ENCODE assay signal across 12 cellular contexts in the genomic region with DNA sequence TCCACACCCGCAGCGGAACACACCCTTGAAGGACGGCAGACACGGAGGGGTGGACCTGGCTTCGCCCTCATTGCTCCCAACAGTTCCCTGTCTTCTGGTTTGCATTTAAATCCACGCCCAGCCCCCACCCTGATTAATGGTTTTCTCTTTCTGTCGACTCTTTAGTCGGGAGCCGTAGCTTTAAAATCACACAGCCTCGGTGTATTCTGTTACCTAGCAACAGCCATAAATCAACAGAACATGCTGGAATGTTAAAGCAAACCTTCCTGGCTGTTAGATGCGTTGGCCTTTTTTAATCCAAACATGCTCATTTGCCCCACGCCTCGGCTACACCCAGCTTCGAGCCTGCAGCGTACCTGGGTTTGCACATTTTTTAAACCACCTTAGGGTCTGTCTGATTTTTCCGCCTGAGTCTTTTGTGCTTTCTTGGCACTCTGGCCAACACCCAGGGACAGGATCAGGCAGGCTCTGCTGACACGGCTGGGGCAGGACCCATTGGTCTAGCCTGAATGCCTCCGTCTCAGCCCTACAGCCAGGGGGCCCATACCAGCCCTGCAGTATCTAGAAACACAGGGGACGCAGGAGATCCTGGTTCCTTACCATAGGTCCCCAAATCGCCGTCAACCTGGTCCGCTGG. TPM values are rescaled to one million over a fixed set of nuclear protein-coding genes. Genes with fewer than 3 reads are reported as not detected.
DNase-seq lines count a peak whose midpoint lies in the region; ATAC-seq and TF ChIP-seq lines count a peak whose summit lies in the region.
"Had no signal": no experiment of that assay in that cellular context is flagged by ENCODE, and none has a peak within 500 bp of the region (broad histone marks: within the 10 kb centered on the region; RNA-seq: fewer than 3 reads in every experiment).

No MANE protein-coding gene starts in this region.

- peak; percentile 75 for ATAC-seq in RWPE2 (ENCODE audit: low read depth)
- no peak for ATAC-seq in naive thymus-derived CD4-positive, alpha-beta T cell

- no peak overlapping the region for H2BK12ac ChIP-seq in neuronal stem cell (ENCODE audit: low read length)

- WGBS in neuronal stem cell (ENCODE audit: extremely low coverage in 2 of 2, insufficient read length in 2 of 2, insufficient replicate concordance in 1 of 2), 2 donors: no CpG with 5 or more reads among the region's 22 CpGs

- no peaks in the 10 kb centered on the region for H3K79me1 ChIP-seq in neuronal stem cell (ENCODE audit: low read depth, low read length)

- no peaks in the 10 kb centered on the region for H3K9me3 ChIP-seq in RWPE2 (ENCODE audit: severe bottlenecking)
- no peaks in the 10 kb centered on the region for H3K9me3 ChIP-seq in fibroblast of lung (ENCODE audit: control insufficient read depth, insufficient read depth, low read depth, low read length)
- H3K9me3 ChIP-seq in neuronal stem cell (replicated peaks in 1 of 2; ENCODE audit: control insufficient read depth in 2 of 2, insufficient read depth in 1 of 2, low read depth in 1 of 2, low read length in 2 of 2): no peaks in the 10 kb centered on the region
- no peaks in the 10 kb centered on the region for H3K9me3 ChIP-seq in naive thymus-derived CD4-positive, alpha-beta T cell (ENCODE audit: control insufficient read depth in 2 of 3, low read length in 3 of 3)
- H3K9me3 ChIP-seq: ascending aorta had no signal

- H3K79me2 ChIP-seq in fibroblast of lung (ENCODE audit: control insufficient read depth, insufficient read depth, low read length): no peaks in the 10 kb centered on the region

- H3K4me2 ChIP-seq in fibroblast of lung (ENCODE audit: extremely low read depth, insufficient read depth, low read length): no peak overlapping the region
- no peak overlapping the region for H3K4me2 ChIP-seq in neuronal stem cell (ENCODE audit: insufficient read depth, low read length, poor library complexity, severe bottlenecking)

- no peak overlapping the region for H3K14ac ChIP-seq in neuronal stem cell (ENCODE audit: low read length)

- H2AFZ ChIP-seq in fibroblast of lung (ENCODE audit: low read length): no peak overlapping the region
- peak overlapping the region; percentile 33 for H2AFZ ChIP-seq in neuronal stem cell (ENCODE audit: low read length)

- H3K27me3 Mint-ChIP-seq in naive thymus-derived CD4-positive, alpha-beta T cell: peaks cover 5 to 58% (median 48%) of the 10 kb centered on the region in 5 donors

- peaks cover 0 to 3% (median 0%) of the 10 kb centered on the region in 7 donors for H3K4me1 Mint-ChIP-seq in naive thymus-derived CD4-positive, alpha-beta T cell

- peaks cover 0 to 3% (median 0%) of the 10 kb centered on the region in 5 donors for H3K36me3 Mint-ChIP-seq in naive thymus-derived CD4-positive, alpha-beta T cell

- POLR2A ChIA-PET in naive thymus-derived CD4-positive, alpha-beta T cell (lab: Charles Lee): no interaction called here

- TF ChIP-seq CTCF in RWPE2 (IDR thresholded peaks at IDR 0.05; ENCODE audit: poor library complexity, severe bottlenecking) (no peak), fibroblast of lung (conservative IDR thresholded peaks at IDR 0.05 in 1 of 2, IDR thresholded peaks at IDR 0.05 in 1 of 2; ENCODE audit: low read depth in 1 of 2, low read length in 2 of 2) (no peak)

- no peak overlapping the region for H3K9ac ChIP-seq in fibroblast of lung (ENCODE audit: insufficient read depth, low read length)
- no peak overlapping the region for H3K9ac ChIP-seq in neuronal stem cell (ENCODE audit: low read depth, low read length, poor library complexity)

- H3K4me3 Mint-ChIP-seq in naive thymus-derived CD4-positive, alpha-beta T cell: peak overlapping the region in 1 of 10 donors; percentile 31

- no peak overlapping the region for H4K8ac ChIP-seq in neuronal stem cell (ENCODE audit: low read depth, low read length)

- H3K36me3 ChIP-seq in RWPE2 (ENCODE audit: low read depth) (no peaks in the 10 kb centered on the region), fibroblast of lung (ENCODE audit: control insufficient read depth, insufficient read depth, low read length) (no peaks in the 10 kb centered on the region), neuronal stem cell (replicated peaks in 1 of 2; ENCODE audit: control insufficient read depth in 2 of 2, insufficient read depth in 2 of 2, low read length in 2 of 2) (no peaks in the 10 kb centered on the region)
- H3K36me3 ChIP-seq in naive thymus-derived CD4-positive, alpha-beta T cell (ENCODE audit: control insufficient read depth in 2 of 3, insufficient read depth in 3 of 3, low read length in 3 of 3): no peaks in the 10 kb centered on the region
- H3K36me3 ChIP-seq: ascending aorta had no signal

- H2AK5ac ChIP-seq in neuronal stem cell (ENCODE audit: low read depth, low read length): no peak overlapping the region

- CTCF ChIA-PET in naive thymus-derived CD4-positive, alpha-beta T cell (lab: Charles Lee): no interaction called here

- H3K18ac ChIP-seq in neuronal stem cell (ENCODE audit: low read length): peak overlapping the region; percentile 60

- DNase-seq in DMS 273 (lab: John Stamatoyannopoulos, UW; ENCODE audit: unreplicated experiment) (peak; percentile 13), DMS 273 treated with DMSO at 0.1 percent for 48 hours (lab: John Stamatoyannopoulos, UW) (no peak), RWPE2 (ENCODE audit: low spot score) (no peak), fibroblast of lung (ENCODE audit: low read depth in 2 of 2) (peak; percentile 6 to 19), neuronal stem cell (ENCODE audit: low spot score) (peak; percentile 8)
- DNase-seq in naive thymus-derived CD4-positive, alpha-beta T cell: no peak
- no peak for DNase-seq in stimulated activated CD4-positive, alpha-beta T cell treated with anti-CD3 and anti-CD28 coated beads, Interleukin-12 subunit alpha, Interleukin-12 subunit beta, amount 100 ng/mL, for 4 hours
- no peak for DNase-seq in stimulated activated CD4-positive, alpha-beta T cell treated with anti-CD3 and anti-CD28 coated beads, Interleukin-1b, Interleukin-23, amount 100 ng/mL, for 48 hours
- DNase-seq: NCI-H2107 had no signal

- H3K4me3 ChIP-seq in RWPE2 (ENCODE audit: severe bottlenecking) (no peak overlapping the region), fibroblast of lung (replicated peaks in 1 of 4; ENCODE audit: control extremely low read depth in 1 of 4, insufficient read depth in 1 of 4, low read depth in 3 of 4, low read length in 4 of 4) (no peak overlapping the region), neuronal stem cell (ENCODE audit: low read length in 2 of 2) (no peak overlapping the region)
- H3K4me3 ChIP-seq in naive thymus-derived CD4-positive, alpha-beta T cell (ENCODE audit: low read length): no peak overlapping the region
- H3K4me3 ChIP-seq: ascending aorta, SK-N-MC had no signal

- H3K27me3 ChIP-seq in RWPE2 (ENCODE audit: insufficient read depth, poor library complexity, severe bottlenecking): no peaks in the 10 kb centered on the region
- no peaks in the 10 kb centered on the region for H3K27me3 ChIP-seq in fibroblast of lung (ENCODE audit: control insufficient read depth, insufficient read depth, low read length)
- peaks cover 0 to 34% (median 0%) of the 10 kb centered on the region in 3 experiments for H3K27me3 ChIP-seq in neuronal stem cell (ENCODE audit: control insufficient read depth in 3 of 3, insufficient read depth in 3 of 3, low read depth in 1 of 3, low read length in 3 of 3)
- no peaks in the 10 kb centered on the region for H3K27me3 ChIP-seq in naive thymus-derived CD4-positive, alpha-beta T cell (ENCODE audit: control insufficient read depth in 2 of 2, insufficient read depth in 2 of 2, low read length in 2 of 2)
- H3K27me3 ChIP-seq: ascending aorta had no signal

- H3K27ac Mint-ChIP-seq in naive thymus-derived CD4-positive, alpha-beta T cell: no peak overlapping the region

- peaks cover 2 to 16% (median 7%) of the 10 kb centered on the region in 11 donors for H3K9me3 Mint-ChIP-seq in naive thymus-derived CD4-positive, alpha-beta T cell

- H3K4ac ChIP-seq in neuronal stem cell (ENCODE audit: low read length): no peak overlapping the region

- H3K4me1 ChIP-seq in RWPE2 (ENCODE audit: insufficient read depth, poor library complexity, severe bottlenecking) (no peaks in the 10 kb centered on the region), fibroblast of lung (ENCODE audit: control insufficient read depth, extremely low read depth, insufficient read depth, low read length) (no peaks in the 10 kb centered on the region), neuronal stem cell (ENCODE audit: control insufficient read depth in 2 of 2, insufficient read depth in 1 of 2, low read depth in 1 of 2, low read length in 2 of 2) (peaks cover 6 to 8% of the 10 kb centered on the region in 2 donors)
- H3K4me1 ChIP-seq in naive thymus-derived CD4-positive, alpha-beta T cell (ENCODE audit: control insufficient read depth in 2 of 2, insufficient read depth in 2 of 2, low read length in 2 of 2): no peaks in the 10 kb centered on the region
- H3K4me1 ChIP-seq: ascending aorta had no signal

- no peak overlapping the region for H2BK15ac ChIP-seq in neuronal stem cell (ENCODE audit: low read length)

- H2BK120ac ChIP-seq in neuronal stem cell (ENCODE audit: low read depth, low read length): no peak overlapping the region

- H3K23ac ChIP-seq in neuronal stem cell (ENCODE audit: low read depth, low read length, poor library complexity): no peak overlapping the region

- no peak overlapping the region for H3K27ac ChIP-seq in RWPE2 (ENCODE audit: poor library complexity, severe bottlenecking)
- no peak overlapping the region for H3K27ac ChIP-seq in fibroblast of lung (ENCODE audit: insufficient read depth, low read length)
- H3K27ac ChIP-seq in neuronal stem cell (replicated peaks; ENCODE audit: low read length): no peak overlapping the region
- H3K27ac ChIP-seq in naive thymus-derived CD4-positive, alpha-beta T cell (ENCODE audit: low read depth, low read length): no peak overlapping the region
- H3K27ac ChIP-seq: 22Rv1, ascending aorta, SK-N-MC had no signal

- intact Hi-C loops in naive thymus-derived CD4-positive, alpha-beta T cell (cut with micrococcal nuclease): no loop called here

- no peak overlapping the region for H2BK5ac ChIP-seq in neuronal stem cell (ENCODE audit: low read length)

- no peaks in the 10 kb centered on the region for H4K20me1 ChIP-seq in fibroblast of lung (ENCODE audit: control insufficient read depth, extremely low read depth, insufficient read depth, low read length)

- no peak overlapping the region for H4K91ac ChIP-seq in neuronal stem cell (ENCODE audit: low read depth, low read length, poor library complexity)

RNA-seq across cellular contexts. Expression of a gene that starts 21.4 kb away (rescaled TPM):
- under 0.01 and 0.17 TPM in 2 replicates for total RNA-seq in fibroblast of lung
- polyA plus RNA-seq in fibroblast of lung: 0.10 and 0.17 TPM in 2 replicates
- polyA plus RNA-seq in fibroblast of lung (2012): not detected in 2 replicates
- polyA minus RNA-seq in fibroblast of lung (ENCODE audit: low replicate concordance): 0.52 TPM in 1 of 2 replicates, not detected in the other
- 3.3 TPM for polyA plus RNA-seq in neuronal stem cell (2013, experiment 1 of 2)
- polyA plus RNA-seq in neuronal stem cell (2013, experiment 2 of 2): 3.1 TPM
- total RNA-seq in naive thymus-derived CD4-positive, alpha-beta T cell: not detected
- not detected for polyA plus RNA-seq in naive thymus-derived CD4-positive, alpha-beta T cell

Comparison
In these comparisons a context has a peak if more than half of its experiments do, and no peak if none do; other contexts are left out.
1. DNase-seq: peak in DMS 273 (single experiment), fibroblast of lung (2 of 2) and neuronal stem cell (single experiment); none in DMS 273 treated with DMSO at 0.1 percent for 48 hours (single experiment), RWPE2 (single experiment), naive thymus-derived CD4-positive, alpha-beta T cell (0 of 9), stimulated activated CD4-positive, alpha-beta T cell treated with anti-CD3 and anti-CD28 coated beads, Interleukin-12 subunit alpha, Interleukin-12 subunit beta, amount 100 ng/mL, for 4 hours (single experiment) and stimulated activated CD4-positive, alpha-beta T cell treated with anti-CD3 and anti-CD28 coated beads, Interleukin-1b, Interleukin-23, amount 100 ng/mL, for 48 hours (single experiment).